8 cellular contexts compared by ENCODE assay signal in genomic region chr1:206507395-206508129, GRCh38. TPM values are rescaled to one million over a fixed set of nuclear protein-coding genes. Genes with fewer than 3 reads are reported as not detected.
DNase-seq lines count a peak whose midpoint lies in the region; ATAC-seq and TF ChIP-seq lines count a peak whose summit lies in the region.

Gene RASSF5, plus strand, starts transcription at chr1:206507531. Its CDS starts 72 bp downstream, at chr1:206507603.

- peak within 1 kb of the TSS in 1 of 2 experiments; percentile 46 for H3K14ac ChIP-seq in mesenchymal stem cell (ENCODE audit: low read length in 2 of 2)

- POLR2A ChIA-PET in HCT116 (lab: Charles Lee), result no interaction called here
- POLR2A ChIA-PET in activated CD4-positive, alpha-beta memory T cell treated with anti-CD3 and anti-CD28 coated beads, Interleukin-2, amount 10 ng/mL, durations not matched to agents 7 days and 5 days (lab: Charles Lee), result interaction anchor here (0.8 to 2.7 kb wide), 15 partner anchors 9 to 177 kb away, joined by 3 to 12 read pairs (median 6); partner anchors contain the start of gene IKBKE

- RAD21 ChIA-PET in HCT116 (lab: Charles Lee; ENCODE audit: low non-redundant PET in 1 of 2, low total read pairs in 2 of 2, uncharacterized antibody in 2 of 2, unreplicated experiment in 2 of 2), result no interaction called here

- H3K9me3 Mint-ChIP-seq in activated CD4-positive, alpha-beta memory T cell treated with anti-CD3 and anti-CD28 coated beads, Interleukin-2, amount 10 ng/mL, durations not matched to agents 7 days and 5 days, result no peaks in the 10 kb centered on the region

- peak within 1 kb of the TSS in 1 of 2 experiments; percentile 57 for H3K23ac ChIP-seq in mesenchymal stem cell (ENCODE audit: low read length in 2 of 2)

- CTCF ChIA-PET in HCT116 (lab: Charles Lee), result no interaction called here
- CTCF ChIA-PET in activated CD4-positive, alpha-beta memory T cell treated with anti-CD3 and anti-CD28 coated beads, Interleukin-2, amount 10 ng/mL, durations not matched to agents 7 days and 5 days (lab: Charles Lee), result interaction anchor here (0.7 to 2.4 kb wide), 7 partner anchors 28 to 405 kb away, joined by 3 to 14 read pairs (median 3); partner anchors contain the start of gene EIF2D

- no peaks in the 10 kb centered on the region for H3K79me2 ChIP-seq in HCT116 (ENCODE audit: insufficient read depth, low read length)

- H3K27me3 ChIP-seq in HCT116 (ENCODE audit: insufficient read depth, low read length) (no peaks in the 10 kb centered on the region), mesenchymal stem cell (ENCODE audit: control insufficient read depth in 1 of 2, insufficient read depth in 1 of 2, low read length in 2 of 2) (peaks cover 0 to 67% of the 10 kb centered on the region in 2 experiments)

- no peaks in the 10 kb centered on the region for H4K20me1 ChIP-seq in HCT116 (ENCODE audit: insufficient read depth)

- H3K79me1 ChIP-seq in mesenchymal stem cell (replicated peaks; ENCODE audit: low read length, poor library complexity, severe bottlenecking), result no peaks in the 10 kb centered on the region

- peak within 1 kb of the TSS; percentile 72 for H3K4me2 ChIP-seq in HCT116 (ENCODE audit: low read length)
- H3K4me2 ChIP-seq in mesenchymal stem cell (ENCODE audit: low read length, poor library complexity, severe bottlenecking), result peak within 1 kb of the TSS; percentile 85

- peaks cover 50% of the 10 kb centered on the region for H3K4me1 Mint-ChIP-seq in activated CD4-positive, alpha-beta memory T cell treated with anti-CD3 and anti-CD28 coated beads, Interleukin-2, amount 10 ng/mL, durations not matched to agents 7 days and 5 days

- peaks cover 38% of the 10 kb centered on the region for H3K27me3 Mint-ChIP-seq in activated CD4-positive, alpha-beta memory T cell treated with anti-CD3 and anti-CD28 coated beads, Interleukin-2, amount 10 ng/mL, durations not matched to agents 7 days and 5 days

- H4K91ac ChIP-seq in mesenchymal stem cell (ENCODE audit: low read length), result peak within 1 kb of the TSS; percentile 47

- H2BK5ac ChIP-seq in mesenchymal stem cell (ENCODE audit: low read depth, low read length, poor library complexity, severe bottlenecking), result peak within 1 kb of the TSS; percentile 4

- H2BK120ac ChIP-seq in mesenchymal stem cell (ENCODE audit: low read depth, low read length), result no peak within 1 kb of the TSS

- peak within 1 kb of the TSS; percentile 35 to 73 for H3K4ac ChIP-seq in mesenchymal stem cell (ENCODE audit: low read depth in 1 of 2, low read length in 2 of 2)

- H4K8ac ChIP-seq in mesenchymal stem cell (ENCODE audit: low read length), result peak within 1 kb of the TSS; percentile 35

- peaks cover 15% of the 10 kb centered on the region for H3K4me1 ChIP-seq in ES-I3 (ENCODE audit: insufficient read depth, low read length)
- peaks cover 22 to 67% of the 10 kb centered on the region in 2 experiments for H3K4me1 ChIP-seq in HCT116 (ENCODE audit: control insufficient read depth in 1 of 2, insufficient read depth in 2 of 2, low read length in 2 of 2)
- H3K4me1 ChIP-seq in mesenchymal stem cell (ENCODE audit: control insufficient read depth, insufficient read depth, low read depth, low read length), result peaks cover 17% of the 10 kb centered on the region

- peak within 1 kb of the TSS in 1 of 2 experiments; percentile 59 for H2BK12ac ChIP-seq in mesenchymal stem cell (ENCODE audit: low read length in 2 of 2)

- H3K4me3 ChIP-seq in HCT116 (replicated peaks in 1 of 2; ENCODE audit: low read depth in 1 of 2, low read length in 2 of 2) (peak within 1 kb of the TSS; percentile 40 to 55), mesenchymal stem cell (ENCODE audit: insufficient read depth in 1 of 2, low read depth in 1 of 2, low read length in 2 of 2) (peak within 1 kb of the TSS; percentile 48 to 81)

- H3K9ac ChIP-seq in ES-I3 (ENCODE audit: low read depth, low read length) (peak within 1 kb of the TSS; percentile 84; the same call in 1 of the 2 replicates), HCT116 (ENCODE audit: low read length) (peak within 1 kb of the TSS; percentile 56), mesenchymal stem cell (ENCODE audit: low read length) (peak within 1 kb of the TSS; percentile 75)

- H2BK15ac ChIP-seq in mesenchymal stem cell (ENCODE audit: low read depth, poor library complexity, severe bottlenecking), result peak within 1 kb of the TSS; percentile 44

- TF ChIP-seq RAD21 in HCT116 (IDR thresholded peaks at IDR 0.05; ENCODE audit: low read depth), result no peak

- DNase-seq in HCT116 (ENCODE audit: low read depth, low spot score) (no peak), NCI-H2171 (lab: John Stamatoyannopoulos, UW) (peak; percentile 60), mesenchymal stem cell (peak; percentile 73), NCI-H1930 (lab: John Stamatoyannopoulos, UW) (no peak)
- DNase-seq in activated CD4-positive, alpha-beta memory T cell treated with anti-CD3 and anti-CD28 coated beads, Interleukin-2, amount 10 ng/mL, durations not matched to agents 7 days and 5 days, result peak; percentile 87
- DNase-seq in effector CD4-positive, alpha-beta T cell, result peak; percentile 68
- peak; percentile 66 for DNase-seq in stimulated activated CD8-positive, alpha-beta memory T cell treated with anti-CD3 and anti-CD28 coated beads, Interleukin-15, amount 100 ng/mL, for 1 hour (ENCODE audit: low read depth)

- H3K9me2 ChIP-seq in HCT116 (ENCODE audit: insufficient read depth), result no peaks in the 10 kb centered on the region

- no peak for TF ChIP-seq CTCF in HCT116 (IDR thresholded peaks at IDR 0.05 in 2 of 3, conservative IDR thresholded peaks at IDR 0.05 in 1 of 3; ENCODE audit: borderline replicate concordance in 1 of 3, insufficient read depth in 1 of 3, low read depth in 2 of 3, low read length in 2 of 3)

- peak within 1 kb of the TSS; percentile 9 to 46 for H3K18ac ChIP-seq in mesenchymal stem cell (ENCODE audit: low read depth in 1 of 2, low read length in 2 of 2)

- H2AK5ac ChIP-seq in mesenchymal stem cell (ENCODE audit: low read length, severe bottlenecking), result no peak within 1 kb of the TSS

- intact Hi-C loops in HCT116 (cut with micrococcal nuclease), result no loop called here

- TF ChIP-seq POLR2A in HCT116 (IDR thresholded peaks at IDR 0.05; ENCODE audit: borderline replicate concordance, extremely low read depth, insufficient read depth, insufficient read length), result no peak

- H3K4me3 Mint-ChIP-seq in activated CD4-positive, alpha-beta memory T cell treated with anti-CD3 and anti-CD28 coated beads, Interleukin-2, amount 10 ng/mL, durations not matched to agents 7 days and 5 days, result peak within 1 kb of the TSS; percentile 67

- H3K27ac Mint-ChIP-seq in activated CD4-positive, alpha-beta memory T cell treated with anti-CD3 and anti-CD28 coated beads, Interleukin-2, amount 10 ng/mL, durations not matched to agents 7 days and 5 days, result no peak within 1 kb of the TSS

- H2AFZ ChIP-seq in HCT116 (ENCODE audit: low read depth, low read length, poor library complexity, severe bottlenecking) (peak within 1 kb of the TSS; percentile 32), mesenchymal stem cell (ENCODE audit: low read depth, low read length) (peak within 1 kb of the TSS; percentile 68)

- H3K27ac ChIP-seq in HCT116 (ENCODE audit: low read depth, low read length), result no peak within 1 kb of the TSS; the same call in 1 of the 2 replicates
- H3K27ac ChIP-seq in mesenchymal stem cell (ENCODE audit: low read length, poor library complexity, severe bottlenecking), result no peak within 1 kb of the TSS

- no peaks in the 10 kb centered on the region for H3K36me3 ChIP-seq in ES-I3 (ENCODE audit: insufficient read depth, low read length)
- no peaks in the 10 kb centered on the region for H3K36me3 ChIP-seq in HCT116 (ENCODE audit: control insufficient read depth in 1 of 2, insufficient read depth in 2 of 2, low read length in 2 of 2)
- H3K36me3 ChIP-seq in mesenchymal stem cell (ENCODE audit: control insufficient read depth in 1 of 2, insufficient read depth in 2 of 2, low read depth in 1 of 2, low read length in 2 of 2), result no peaks in the 10 kb centered on the region

- peak; percentile 78 for ATAC-seq in HCT116

- no peaks in the 10 kb centered on the region for H3K36me3 Mint-ChIP-seq in activated CD4-positive, alpha-beta memory T cell treated with anti-CD3 and anti-CD28 coated beads, Interleukin-2, amount 10 ng/mL, durations not matched to agents 7 days and 5 days (ENCODE audit: low read depth)

- H3K9me3 ChIP-seq in ES-I3 (ENCODE audit: control insufficient read depth, insufficient read depth, low read length) (no peaks in the 10 kb centered on the region), HCT116 (ENCODE audit: control insufficient read depth in 1 of 2, insufficient read depth in 1 of 2, low read depth in 1 of 2, low read length in 2 of 2) (no peaks in the 10 kb centered on the region), mesenchymal stem cell (ENCODE audit: control insufficient read depth, low read length) (no peaks in the 10 kb centered on the region)

- WGBS in mesenchymal stem cell, result 3% methylated on average over 80 of the region's 88 CpGs

- BruUV-seq in HCT116 (replicated peaks; lab: Mats Ljungman, UMichigan), result no TSS peak

TF ChIP-seq in HCT116, 20 proteins besides CTCF, POLR2A, EP300 and RAD21 (continues in another document):
- TF ChIP-seq TCF7L2 (IDR thresholded peaks at IDR 0.05; ENCODE audit: borderline replicate concordance, extremely low read depth, insufficient read depth, insufficient read length), result peak; percentile 33

RNA-seq across cellular contexts. Expression of gene RASSF5, which starts in this region (rescaled TPM):
- 5.4 TPM for total RNA-seq in HCT116 (2021; ENCODE audit: unreplicated experiment)
- 3.9 and 4.5 TPM in 2 replicates for polyA plus RNA-seq in HCT116 (2012)
- total RNA-seq in activated CD4-positive, alpha-beta memory T cell treated with anti-CD3 and anti-CD28 coated beads, Interleukin-2, amount 10 ng/mL, durations not matched to agents 7 days and 5 days, result 100 to 1,000 TPM; 213 to 216 TPM
- polyA plus RNA-seq in mesenchymal stem cell (2013, experiment 1 of 2), result 0.93 TPM
- 1.2 TPM for polyA plus RNA-seq in mesenchymal stem cell (2013, experiment 2 of 2)

Comparison
In these comparisons a context has a peak if more than half of its experiments do, and no peak if none do; other contexts are left out.
1. RNA of gene RASSF5 (total RNA-seq): 213 to 216 TPM in activated CD4-positive, alpha-beta memory T cell treated with anti-CD3 and anti-CD28 coated beads, Interleukin-2, amount 10 ng/mL, durations not matched to agents 7 days and 5 days; 5.4 TPM in HCT116 (single experiment); every median in the first group is over 10 times any median in the second.
2. DNase-seq: peak in NCI-H2171 (single experiment), activated CD4-positive, alpha-beta memory T cell treated with anti-CD3 and anti-CD28 coated beads, Interleukin-2, amount 10 ng/mL, durations not matched to agents 7 days and 5 days (single experiment), effector CD4-positive, alpha-beta T cell (single experiment), mesenchymal stem cell (single experiment) and stimulated activated CD8-positive, alpha-beta memory T cell treated with anti-CD3 and anti-CD28 coated beads, Interleukin-15, amount 100 ng/mL, for 1 hour (single experiment); none in HCT116 (single experiment) and NCI-H1930 (0 of 2).
3. Peak in every context shown above with its lines, with median percentiles within 50 percentile points of each other: H3K9ac ChIP-seq.